9 cellular contexts compared by ENCODE assay signal in genomic region chr11:36288442-36289225, GRCh38. TPM values are rescaled to one million over a fixed set of nuclear protein-coding genes. Genes with fewer than 3 reads are reported as not detected.
A peak's percentile ranks its signal among the peaks of the same experiment; 100 is the strongest.
DNase-seq lines count a peak whose midpoint lies in the region; ATAC-seq, FAIRE-seq and TF ChIP-seq lines count a peak whose summit lies in the region.
"Had no signal": no experiment of that assay in that cellular context is flagged by ENCODE, and none has a peak within 500 bp of the region (broad histone marks: within the 10 kb centered on the region; RNA-seq: fewer than 3 reads in every experiment).

No MANE protein-coding gene starts in this region.

- H3K36me3 Mint-ChIP-seq in natural killer cell treated with Interleukin-12 subunit alpha and Interleukin-12 subunit beta and Interleukin-15 and Interleukin-18, amount 100 ng/mL, for 72 hours = no peaks in the 10 kb centered on the region

- peaks cover 5 to 17% of the 10 kb centered on the region in 2 donors for H3K4me1 ChIP-seq in duodenal mucosa (ENCODE audit: control insufficient read depth in 1 of 2, insufficient read depth in 2 of 2, low read length in 2 of 2)

- peaks cover 32 to 45% of the 10 kb centered on the region in 2 donors for H3K4me1 Mint-ChIP-seq in natural killer cell treated with Interleukin-12 subunit alpha and Interleukin-12 subunit beta and Interleukin-15 and Interleukin-18, amount 100 ng/mL, for 72 hours (ENCODE audit: low read depth in 2 of 2)

- H3K9me3 Mint-ChIP-seq in natural killer cell treated with Interleukin-12 subunit alpha and Interleukin-12 subunit beta and Interleukin-15 and Interleukin-18, amount 100 ng/mL, for 72 hours = no peaks in the 10 kb centered on the region

- H3K4me3 Mint-ChIP-seq in natural killer cell treated with Interleukin-12 subunit alpha and Interleukin-12 subunit beta and Interleukin-15 and Interleukin-18, amount 100 ng/mL, for 72 hours = peak overlapping the region; percentile 98

- no peak for FAIRE-seq in GM12891 (lab: Jason Lieb, UNC)
- FAIRE-seq: TTC549 had no signal

- no peak for TF ChIP-seq POLR2A in GM12891 (IDR thresholded peaks at IDR 0.05; ENCODE audit: low read depth, low read length)

- no peak for DNase-seq in GM12891 (ENCODE audit: insufficient read length, low spot score)
- DNase-seq in NOMO-1 treated with dmso at 0.1 percent for 144 hours (lab: John Stamatoyannopoulos, UW; ENCODE audit: unreplicated experiment) = peak; percentile 49
- no peak for DNase-seq in natural killer cell treated with Interleukin-12 subunit alpha and Interleukin-12 subunit beta and Interleukin-15 and Interleukin-18, amount 100 ng/mL, for 72 hours (ENCODE audit: low spot score)
- no peak for DNase-seq in NCI-H2081 treated with DMSO at 0.1 percent for 48 hours (lab: John Stamatoyannopoulos, UW)
- no peak for DNase-seq in NCI-H2227 treated with DMSO at 0.1 percent for 48 hours (lab: John Stamatoyannopoulos, UW)
- no peak for DNase-seq in GOT3 (lab: John Stamatoyannopoulos, UW)

- no peaks in the 10 kb centered on the region for H3K27me3 ChIP-seq in duodenal mucosa (ENCODE audit: control insufficient read depth in 1 of 2, insufficient read depth in 2 of 2, low read length in 2 of 2)

- peak overlapping the region; percentile 93 to 99 for H3K4me3 ChIP-seq in duodenal mucosa (ENCODE audit: low read depth in 1 of 2, low read length in 2 of 2)

- no peaks in the 10 kb centered on the region for H3K9me3 ChIP-seq in duodenal mucosa (ENCODE audit: control insufficient read depth in 1 of 2, low read length in 2 of 2)

- H3K27me3 Mint-ChIP-seq in natural killer cell treated with Interleukin-12 subunit alpha and Interleukin-12 subunit beta and Interleukin-15 and Interleukin-18, amount 100 ng/mL, for 72 hours = no peaks in the 10 kb centered on the region

- H3K36me3 ChIP-seq in duodenal mucosa (ENCODE audit: control insufficient read depth in 1 of 2, insufficient read depth in 2 of 2, low read length in 2 of 2) = no peaks in the 10 kb centered on the region

- H3K27ac Mint-ChIP-seq in natural killer cell treated with Interleukin-12 subunit alpha and Interleukin-12 subunit beta and Interleukin-15 and Interleukin-18, amount 100 ng/mL, for 72 hours = peak overlapping the region; percentile 78 to 92

- ATAC-seq in natural killer cell treated with Interleukin-12 subunit alpha and Interleukin-12 subunit beta and Interleukin-15 and Interleukin-18, amount 100 ng/mL, for 72 hours = no peak
- no peak for ATAC-seq in GM21576 (IDR thresholded peaks at IDR 0.05; ENCODE audit: unreplicated experiment)

- H3K27ac ChIP-seq in duodenal mucosa (ENCODE audit: low read depth, low read length) = no peak overlapping the region

- peak overlapping the region; percentile 75 to 88 for H3K9ac ChIP-seq in duodenal mucosa (ENCODE audit: low read depth in 1 of 2, low read length in 2 of 2)

TF ChIP-seq in GM12891, 5 proteins besides CTCF, POLR2A, EP300 and RAD21:
- TF ChIP-seq SPI1 (IDR thresholded peaks at IDR 0.05; ENCODE audit: low read depth, low read length) (peak; percentile 65), POLR2AphosphoS5 (IDR thresholded peaks at IDR 0.05; ENCODE audit: low read depth, low read length) (no peak)

RNA-seq across cellular contexts. Expression of gene COMMD9, which starts 0.6 kb away (rescaled TPM):
- 27.1 TPM for polyA plus RNA-seq in GM12891 (2012; ENCODE audit: low read depth, missing spikeins)
- 10 to 100 TPM; 49.1 to 54.8 TPM for total RNA-seq in natural killer cell treated with Interleukin-12 subunit alpha and Interleukin-12 subunit beta and Interleukin-15 and Interleukin-18, amount 100 ng/mL, for 72 hours

RNA-seq across cellular contexts. Expression of gene PRR5L, which starts 7.5 kb away (rescaled TPM):
- 1.1 TPM for polyA plus RNA-seq in GM12891 (2012; ENCODE audit: low read depth, missing spikeins)
- total RNA-seq in natural killer cell treated with Interleukin-12 subunit alpha and Interleukin-12 subunit beta and Interleukin-15 and Interleukin-18, amount 100 ng/mL, for 72 hours = 100 to 1,000 TPM; 172 to 533 TPM
